In the genomic region with DNA sequence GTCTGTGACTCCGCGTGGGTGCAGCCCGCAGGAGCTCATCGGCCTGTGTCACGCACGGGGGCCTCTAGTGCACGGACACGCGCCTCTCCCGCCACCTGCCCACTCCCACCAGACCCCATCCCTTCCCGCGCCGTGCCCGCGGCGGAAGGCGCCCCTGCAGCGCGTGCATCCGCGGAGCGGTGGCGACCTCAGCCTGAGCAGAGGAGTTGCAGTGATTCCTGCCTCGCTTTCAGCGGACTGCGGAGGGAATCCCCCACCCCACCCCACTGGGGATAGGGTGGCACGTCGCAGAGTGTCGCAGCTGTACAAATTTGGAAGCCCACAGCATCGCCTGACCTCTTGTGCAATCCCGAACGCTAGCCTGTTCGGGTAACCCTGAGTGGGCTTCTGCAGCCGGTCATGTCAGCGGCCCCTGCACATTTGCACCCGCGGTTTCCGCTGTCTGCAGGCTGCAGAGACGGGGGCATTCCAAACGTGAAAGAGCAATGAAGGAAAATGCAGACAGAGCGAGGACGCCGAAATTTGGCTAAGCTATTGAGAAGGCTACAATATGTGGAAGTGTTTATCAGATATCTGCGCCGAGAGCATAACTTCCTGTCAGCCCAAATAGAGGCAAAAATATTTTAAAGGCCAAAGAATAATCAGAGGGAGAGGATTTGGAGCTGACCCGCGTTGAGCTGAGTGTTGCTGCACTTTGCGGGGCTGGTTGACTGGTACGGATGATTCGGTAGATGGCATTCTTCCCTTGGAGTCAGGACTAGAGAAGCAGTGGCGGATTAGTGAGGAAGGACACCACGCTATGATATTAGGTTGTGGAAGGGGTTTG, we compare ENCODE assay signal across 8 cellular contexts. TPM values are rescaled to one million over a fixed set of nuclear protein-coding genes. Genes with fewer than 3 reads are reported as not detected.
DNase-seq lines count a peak whose midpoint lies in the region; ATAC-seq and TF ChIP-seq lines count a peak whose summit lies in the region.

No MANE protein-coding gene starts in this region.

- no peaks in the 10 kb centered on the region for H3K27me3 ChIP-seq in right lobe of liver

- H3K9me3 ChIP-seq in right lobe of liver: no peaks in the 10 kb centered on the region

- WGBS in right lobe of liver (ENCODE audit: insufficient coverage, low coverage, low lambda C conversion rate, missing lambda C conversion rate): under 1% methylated on average over 21 of the region's 52 CpGs

- peak; percentile 22 for ATAC-seq in activated CD8-positive, alpha-beta memory T cell treated with anti-CD3 and anti-CD28 coated beads, Interleukin-2, amount 10 ng/mL, durations not matched to agents 7 days and 5 days
- ATAC-seq in HG02885 (IDR thresholded peaks at IDR 0.05; ENCODE audit: poor library complexity, unreplicated experiment) (peak; percentile 4), right lobe of liver (peak; percentile 57 to 69 (median 62))
- ATAC-seq in stimulated activated naive CD8-positive, alpha-beta T cell treated with anti-CD3 and anti-CD28 coated beads, Interleukin-15, amount 100 ng/mL, for 72 hours: peak; percentile 56

- H3K4me3 ChIP-seq in right lobe of liver: peak overlapping the region; percentile 60 to 71 (median 61)

- no peak for DNase-seq in activated CD8-positive, alpha-beta memory T cell treated with anti-CD3 and anti-CD28 coated beads, Interleukin-2, amount 10 ng/mL, durations not matched to agents 7 days and 5 days
- DNase-seq in activated CD8-positive, alpha-beta memory T cell treated with anti-CD3 and anti-CD28 coated beads for 24 hours: no peak
- DNase-seq in NOMO-1 treated with dmso at 0.1 percent for 144 hours (lab: John Stamatoyannopoulos, UW; ENCODE audit: unreplicated experiment): peak; percentile 15
- DNase-seq in dedifferentiated amniotic fluid mesenchymal stem cell (ENCODE audit: extremely low spot score): peak; percentile 16
- peak; percentile 35 to 58 (median 52) for DNase-seq in right lobe of liver
- peak in 1 of 2 donors; percentile 1 for DNase-seq in stimulated activated naive CD8-positive, alpha-beta T cell treated with anti-CD3 and anti-CD28 coated beads, Interleukin-15, amount 100 ng/mL, for 72 hours
- no peak for DNase-seq in stimulated activated CD4-positive, alpha-beta T cell treated with anti-CD3 and anti-CD28 coated beads, Interleukin-2, amount 100 ng/mL, for 48 hours

- H3K9me3 Mint-ChIP-seq in activated CD8-positive, alpha-beta memory T cell treated with anti-CD3 and anti-CD28 coated beads, Interleukin-2, amount 10 ng/mL, durations not matched to agents 7 days and 5 days (ENCODE audit: low read depth): no peaks in the 10 kb centered on the region
- no peaks in the 10 kb centered on the region for H3K9me3 Mint-ChIP-seq in stimulated activated naive CD8-positive, alpha-beta T cell treated with anti-CD3 and anti-CD28 coated beads, Interleukin-15, amount 100 ng/mL, for 72 hours

- no peaks in the 10 kb centered on the region for H3K36me3 ChIP-seq in right lobe of liver

- H3K27ac ChIP-seq in right lobe of liver: peak overlapping the region in 1 of 3 donors; percentile 19

- no peak for TF ChIP-seq POLR2A in right lobe of liver (IDR thresholded peaks at IDR 0.05)

- peaks cover 20% of the 10 kb centered on the region for H3K4me1 Mint-ChIP-seq in activated CD8-positive, alpha-beta memory T cell treated with anti-CD3 and anti-CD28 coated beads, Interleukin-2, amount 10 ng/mL, durations not matched to agents 7 days and 5 days
- H3K4me1 Mint-ChIP-seq in stimulated activated naive CD8-positive, alpha-beta T cell treated with anti-CD3 and anti-CD28 coated beads, Interleukin-15, amount 100 ng/mL, for 72 hours: peaks cover 25% of the 10 kb centered on the region

- no peaks in the 10 kb centered on the region for H3K4me1 ChIP-seq in right lobe of liver

- CTCF ChIA-PET in activated CD8-positive, alpha-beta memory T cell treated with anti-CD3 and anti-CD28 coated beads, Interleukin-2, amount 10 ng/mL, durations not matched to agents 7 days and 5 days (lab: Charles Lee): no interaction called here

- no peaks in the 10 kb centered on the region for H3K36me3 Mint-ChIP-seq in activated CD8-positive, alpha-beta memory T cell treated with anti-CD3 and anti-CD28 coated beads, Interleukin-2, amount 10 ng/mL, durations not matched to agents 7 days and 5 days

- no peak overlapping the region for H3K27ac Mint-ChIP-seq in activated CD8-positive, alpha-beta memory T cell treated with anti-CD3 and anti-CD28 coated beads, Interleukin-2, amount 10 ng/mL, durations not matched to agents 7 days and 5 days
- H3K27ac Mint-ChIP-seq in stimulated activated naive CD8-positive, alpha-beta T cell treated with anti-CD3 and anti-CD28 coated beads, Interleukin-15, amount 100 ng/mL, for 72 hours: no peak overlapping the region

- intact Hi-C loops in right lobe of liver (cut with DNase I): no loop called here

- H3K4me3 Mint-ChIP-seq in activated CD8-positive, alpha-beta memory T cell treated with anti-CD3 and anti-CD28 coated beads, Interleukin-2, amount 10 ng/mL, durations not matched to agents 7 days and 5 days: peak overlapping the region; percentile 60
- peak overlapping the region; percentile 64 to 71 for H3K4me3 Mint-ChIP-seq in stimulated activated naive CD8-positive, alpha-beta T cell treated with anti-CD3 and anti-CD28 coated beads, Interleukin-15, amount 100 ng/mL, for 72 hours

- peaks cover 56% of the 10 kb centered on the region for H3K27me3 Mint-ChIP-seq in activated CD8-positive, alpha-beta memory T cell treated with anti-CD3 and anti-CD28 coated beads, Interleukin-2, amount 10 ng/mL, durations not matched to agents 7 days and 5 days
- H3K27me3 Mint-ChIP-seq in stimulated activated naive CD8-positive, alpha-beta T cell treated with anti-CD3 and anti-CD28 coated beads, Interleukin-15, amount 100 ng/mL, for 72 hours: peaks cover 64% of the 10 kb centered on the region

- TF ChIP-seq CTCF in right lobe of liver (IDR thresholded peaks at IDR 0.05): peak in 3 of 4 donors; percentile 18 to 36 (median 30)

RNA-seq across cellular contexts. Expression of gene ARHGAP20, which starts 0.6 kb away (rescaled TPM):
- total RNA-seq in activated CD8-positive, alpha-beta memory T cell treated with anti-CD3 and anti-CD28 coated beads, Interleukin-2, amount 10 ng/mL, durations not matched to agents 7 days and 5 days: under 1 TPM; 0.02 to 0.18 TPM
- 1 to 10 TPM in 2 of 6 experiments, under 1 TPM in 4; 0.68 to 1.6 (median 0.98) TPM for total RNA-seq in right lobe of liver

Comparison
In these comparisons a context has a peak if more than half of its experiments do, and no peak if none do; other contexts are left out.
1. ATAC-seq: peak in every context shown above with its lines; median percentile 62 in right lobe of liver; 56 in stimulated activated naive CD8-positive, alpha-beta T cell treated with anti-CD3 and anti-CD28 coated beads, Interleukin-15, amount 100 ng/mL, for 72 hours; 22 in activated CD8-positive, alpha-beta memory T cell treated with anti-CD3 and anti-CD28 coated beads, Interleukin-2, amount 10 ng/mL, durations not matched to agents 7 days and 5 days; 4 in HG02885.
2. DNase-seq: peak in NOMO-1 treated with dmso at 0.1 percent for 144 hours (single experiment), dedifferentiated amniotic fluid mesenchymal stem cell (single experiment) and right lobe of liver (3 of 3); none in activated CD8-positive, alpha-beta memory T cell treated with anti-CD3 and anti-CD28 coated beads, Interleukin-2, amount 10 ng/mL, durations not matched to agents 7 days and 5 days (single experiment), activated CD8-positive, alpha-beta memory T cell treated with anti-CD3 and anti-CD28 coated beads for 24 hours (single experiment) and stimulated activated CD4-positive, alpha-beta T cell treated with anti-CD3 and anti-CD28 coated beads, Interleukin-2, amount 100 ng/mL, for 48 hours (0 of 2).